25 cellular contexts compared by ENCODE assay signal in genomic region chr6:27273783-27274182, GRCh38. TPM values are rescaled to one million over a fixed set of nuclear protein-coding genes. Genes with fewer than 3 reads are reported as not detected.
DNase-seq lines count a peak whose midpoint lies in the region; ATAC-seq, FAIRE-seq and TF ChIP-seq lines count a peak whose summit lies in the region.
"Had no signal": no experiment of that assay in that cellular context is flagged by ENCODE, and none has a peak within 500 bp of the region (broad histone marks: within the 10 kb centered on the region; RNA-seq: fewer than 3 reads in every experiment).

No MANE protein-coding gene starts in this region.

- DNase-seq in GM23338 (ENCODE audit: low spot score) (no peak), K562 (ENCODE audit: extremely low read depth in 1 of 4, low spot score in 3 of 4) (peak in 1 of 4 experiments; percentile 26), neural crest cell (ENCODE audit: low read depth, low spot score) (no peak), foreskin fibroblast (no peak), SHP77 (lab: John Stamatoyannopoulos, UW) (no peak), occipital lobe (lab: John Stamatoyannopoulos, UW) (no peak)
- DNase-seq: ACHN; BE2C; C1 segment of cervical spinal cord; CD4-positive, CD25-positive, alpha-beta regulatory T cell; CD8-positive, alpha-beta memory T cell; COR-L47; DMS153; DMS79; GF-D8; HCEC 1CT; KG1 had no signal

- H2AFZ ChIP-seq in GM23338 (no peak overlapping the region), K562 (ENCODE audit: low read depth, low read length) (no peak overlapping the region)

- in situ Hi-C loops in K562 (cut with MboI) = no loop called here

- no peak for TF ChIP-seq RAD21 in K562 (CRISPR knock-in tag; conservative IDR thresholded peaks at IDR 0.05 in 1 of 2, IDR thresholded peaks at IDR 0.05 in 1 of 2)

- H3K4me2 ChIP-seq in GM23338 (no peak overlapping the region), K562 (ENCODE audit: insufficient read depth, low read length) (no peak overlapping the region)

- no peak for ATAC-seq in GM23338
- no peak for ATAC-seq in K562
- ATAC-seq: HepG2 had no signal

- BruUV-seq in K562 (replicated peaks; lab: Mats Ljungman, UMichigan) = no TSS peak

- no peak overlapping the region for H3K4me3 ChIP-seq in GM23338
- H3K4me3 ChIP-seq in HUES6 (ENCODE audit: low read depth, low read length) = 0 out of 2 replicates have a peak overlapping the region, but pooled peaks have one; percentile 27
- no peak overlapping the region for H3K4me3 ChIP-seq in K562
- no peak overlapping the region for H3K4me3 ChIP-seq in foreskin fibroblast (ENCODE audit: low read depth in 1 of 2, low read length in 2 of 2)

- no peak for TF ChIP-seq POLR2A in K562 (conservative IDR thresholded peaks at IDR 0.05)

- H3K4me1 ChIP-seq in GM23338 (ENCODE audit: insufficient read depth) (peaks cover 11% of the 10 kb centered on the region; the same call in 1 of the 2 replicates), HUES6 (ENCODE audit: control insufficient read depth, insufficient read depth, low read length) (no peaks in the 10 kb centered on the region; the same call in 1 of the 2 replicates), K562 (replicated peaks in 1 of 2; ENCODE audit: control insufficient read depth in 2 of 2, insufficient read depth in 2 of 2, low read length in 2 of 2) (peaks cover 0 to 8% of the 10 kb centered on the region in 2 experiments; a peak in 3 of 5 replicates)
- H3K4me1 ChIP-seq: BE2C had no signal

- H3K9me3 ChIP-seq in HUES6 (ENCODE audit: control insufficient read depth, insufficient read depth, low read depth, low read length) (no peaks in the 10 kb centered on the region), K562 (replicated peaks; ENCODE audit: control insufficient read depth, insufficient read depth, low read depth, low read length) (no peaks in the 10 kb centered on the region)
- H3K9me3 ChIP-seq: BE2C had no signal

- H3K27me3 Mint-ChIP-seq in GM23338 (ENCODE audit: insufficient read depth, low read depth, poor library complexity) (peaks cover 20% of the 10 kb centered on the region), neural crest cell (ENCODE audit: low read depth) (peaks cover 71% of the 10 kb centered on the region)

- intact Hi-C loops in K562 (cut with micrococcal nuclease) = no loop called here

- H3K9me2 ChIP-seq in GM23338 (ENCODE audit: insufficient read depth) = no peaks in the 10 kb centered on the region

- H3F3A ChIP-seq in GM23338 (replicated peaks; ENCODE audit: low read depth) = no peaks in the 10 kb centered on the region

- H3K27ac Mint-ChIP-seq in GM23338 (no peak overlapping the region), neural crest cell (ENCODE audit: unreplicated experiment) (no peak overlapping the region)
- H3K27ac Mint-ChIP-seq: CD4-positive, CD25-positive, alpha-beta regulatory T cell had no signal

- TF ChIP-seq CTCF in GM23338 (conservative IDR thresholded peaks at IDR 0.05; ENCODE audit: low read depth in 2 of 2) (no peak), K562 (IDR thresholded peaks at IDR 0.05 in 2 of 3, conservative IDR thresholded peaks at IDR 0.05 in 1 of 3; ENCODE audit: insufficient read depth in 2 of 3, low read depth in 1 of 3, low read length in 3 of 3) (no peak), neural crest cell (conservative IDR thresholded peaks at IDR 0.05) (no peak), foreskin fibroblast (IDR thresholded peaks at IDR 0.05; ENCODE audit: low read depth, low read length) (no peak)

- no peak overlapping the region for H3K9ac ChIP-seq in HUES6 (ENCODE audit: low read length)
- no peak overlapping the region for H3K9ac ChIP-seq in K562 (ENCODE audit: insufficient read depth in 1 of 2, low read depth in 2 of 2, low read length in 2 of 2)

- H3K9me3 Mint-ChIP-seq in GM23338 = no peaks in the 10 kb centered on the region
- peaks cover 3% of the 10 kb centered on the region for H3K9me3 Mint-ChIP-seq in neural crest cell

- H3K4me3 Mint-ChIP-seq in GM23338 (peak overlapping the region; percentile 43), neural crest cell (peak overlapping the region; percentile 2)
- H3K4me3 Mint-ChIP-seq: CD4-positive, CD25-positive, alpha-beta regulatory T cell; CD8-positive, alpha-beta memory T cell had no signal

- CTCF ChIA-PET in K562 (lab: Yijun Ruan, JAX; ENCODE audit: low intra/inter-chr PET ratio) = no interaction called here

- no peak for FAIRE-seq in K562 (lab: Jason Lieb, UNC)
- FAIRE-seq: A204.1, HepG2 had no signal

- POLR2A ChIA-PET in K562 (lab: Yijun Ruan, JAX) = interaction anchor here (0.7 to 2.8 kb wide), 9 partner anchors 10 to 1804 kb away, joined by 3 to 17 read pairs (median 4); partner anchors contain the start of gene PRSS16

- H4K20me1 ChIP-seq in GM23338 (replicated peaks; ENCODE audit: insufficient read depth) = no peaks in the 10 kb centered on the region
- H4K20me1 ChIP-seq in K562 (replicated peaks; ENCODE audit: control insufficient read depth, insufficient read depth, low read length) = no peaks in the 10 kb centered on the region

- 36% methylated on average over 11 of the region's 11 CpGs for WGBS in K562 (ENCODE audit: insufficient coverage, low coverage, missing lambda C conversion rate)

- H3K36me3 Mint-ChIP-seq in GM23338 (ENCODE audit: low read depth) (no peaks in the 10 kb centered on the region), neural crest cell (ENCODE audit: low read depth) (no peaks in the 10 kb centered on the region)
- H3K36me3 Mint-ChIP-seq: CD4-positive, CD25-positive, alpha-beta regulatory T cell; CD8-positive, alpha-beta memory T cell had no signal

- H3K9me1 ChIP-seq in K562 (ENCODE audit: control insufficient read depth, insufficient read depth, low read length) = no peaks in the 10 kb centered on the region

- H3K27me3 ChIP-seq in GM23338 (ENCODE audit: insufficient read depth) (peaks cover 21% of the 10 kb centered on the region), HUES6 (ENCODE audit: control insufficient read depth, insufficient read depth, low read length) (peaks cover 16% of the 10 kb centered on the region), K562 (ENCODE audit: control insufficient read depth in 2 of 2, insufficient read depth in 2 of 2, low read length in 2 of 2) (no peaks in the 10 kb centered on the region)

- H3K4me1 Mint-ChIP-seq in GM23338 (no peaks in the 10 kb centered on the region), neural crest cell (peaks cover 8% of the 10 kb centered on the region)
- H3K4me1 Mint-ChIP-seq: CD8-positive, alpha-beta memory T cell had no signal

- H3K79me2 ChIP-seq in GM23338 (replicated peaks; ENCODE audit: insufficient read depth) = no peaks in the 10 kb centered on the region
- H3K79me2 ChIP-seq in K562 (ENCODE audit: control insufficient read depth, insufficient read depth, low read length) = no peaks in the 10 kb centered on the region

- no peak for TF ChIP-seq EP300 in K562 (IDR thresholded peaks at IDR 0.05; ENCODE audit: low read length)

- H3K27ac ChIP-seq in GM23338 (ENCODE audit: low read depth) = no peak overlapping the region
- H3K27ac ChIP-seq in HUES6 (ENCODE audit: low read depth, low read length) = no peak overlapping the region
- H3K27ac ChIP-seq in K562 (ENCODE audit: extremely low read depth, low read depth, low read length) = no peak overlapping the region
- H3K27ac ChIP-seq: HL-60 had no signal

- H3K36me3 ChIP-seq in GM23338 (ENCODE audit: insufficient read depth) = no peaks in the 10 kb centered on the region
- no peaks in the 10 kb centered on the region for H3K36me3 ChIP-seq in HUES6 (ENCODE audit: control insufficient read depth, insufficient read depth, low read length)
- no peaks in the 10 kb centered on the region for H3K36me3 ChIP-seq in K562 (ENCODE audit: control insufficient read depth, insufficient read depth, low read length)
- H3K36me3 ChIP-seq: BE2C had no signal

RNA-seq across cellular contexts. Expression of gene PRSS16, which starts 26.3 kb away (rescaled TPM):
- 11.8 and 13.8 TPM in 2 replicates for total RNA-seq in GM23338 (2014; rRNA removed; shearing (Covaris generic))
- polyA plus RNA-seq in GM23338 (2016; fragmentation: Nextera tagmentation; extraction: Ambion mirVana) (8.7 and 13.8 TPM in 2 replicates), K562 (2011; rRNA removed) (19.3 and 29.6 TPM in 2 replicates), K562 (2014; fragmentation: Illumina TruSeq; extraction: Trizol) (13.1 and 17.4 TPM in 2 replicates), K562 (2014; fragmentation: Nextera tagmentation; extraction: Ambion mirVana) (10 to 100 TPM; 12.0 to 13.5 TPM), K562 (2014; rRNA removed) (21.3 and 21.8 TPM in 2 replicates)
- 14.9 and 15.6 TPM in 2 replicates for total RNA-seq in K562 (2011; cell fraction: chromatin; rRNA removed; ENCODE audit: low replicate concordance)
- 14.3 and 15.8 TPM in 2 replicates for total RNA-seq in K562 (2011; cell fraction: nucleolus; rRNA removed)
- 19.4 and 34.7 TPM in 2 replicates for total RNA-seq in K562 (2011; cell fraction: nucleoplasm; rRNA removed)
- total RNA-seq in K562 (2014; rRNA removed) (4.9 and 7.5 TPM in 2 replicates), K562 (2014; rRNA removed; fragmentation: Illumina TruSeq; extraction: Trizol) (2.8 and 4.5 TPM in 2 replicates), K562 (2015; rRNA removed; fragmentation: Illumina TruSeq; extraction: Trizol) (4.6 and 5.7 TPM in 2 replicates), K562 (2021) (12.1 and 12.7 TPM in 2 replicates), neural crest cell (0.57 and 0.63 TPM in 2 replicates), occipital lobe (not detected)
- 32.3 and 43.3 TPM in 2 replicates for polyA plus RNA-seq in K562 (2011; cell fraction: cytosol; rRNA removed)
- 50.1 and 60.0 TPM in 2 replicates for polyA plus RNA-seq in K562 (2011; cell fraction: nucleus; rRNA removed)
- 15.6 and 44.4 TPM in 2 replicates for polyA plus RNA-seq in K562 (2012)
- polyA minus RNA-seq in K562 (2011; rRNA and poly(A)+ RNA removed) = 9.2 and 12.7 TPM in 2 replicates
- 5.9 and 6.6 TPM in 2 replicates for polyA minus RNA-seq in K562 (2011; cell fraction: cytosol; rRNA and poly(A)+ RNA removed)
- polyA minus RNA-seq in K562 (2011; cell fraction: nucleus; rRNA and poly(A)+ RNA removed) = 9.0 and 19.1 TPM in 2 replicates
- total RNA-seq: HepG2, HT1080 had no signal
- polyA plus RNA-seq: HepG2 had no signal

RNA-seq across cellular contexts. Expression of gene POM121L2, which starts 38.3 kb away (rescaled TPM):
- total RNA-seq in GM23338 (2014; rRNA removed; shearing (Covaris generic)) = 0.07 TPM in 1 of 2 replicates, not detected in the other
- polyA plus RNA-seq in GM23338 (2016; fragmentation: Nextera tagmentation; extraction: Ambion mirVana) (0.13 TPM in 1 of 2 replicates, not detected in the other), K562 (2011; rRNA removed) (not detected in 2 replicates), K562 (2014; fragmentation: Illumina TruSeq; extraction: Trizol) (not detected in 2 replicates), K562 (2014; fragmentation: Nextera tagmentation; extraction: Ambion mirVana) (under 1 TPM; 0.23 to 0.45 TPM), K562 (2014; rRNA removed) (not detected in 2 replicates)
- not detected in 2 replicates for total RNA-seq in K562 (2011; cell fraction: chromatin; rRNA removed; ENCODE audit: low replicate concordance)
- not detected in 2 replicates for total RNA-seq in K562 (2011; cell fraction: nucleolus; rRNA removed)
- not detected in 2 replicates for total RNA-seq in K562 (2011; cell fraction: nucleoplasm; rRNA removed)
- total RNA-seq in K562 (2014; rRNA removed) (not detected in 2 replicates), K562 (2014; rRNA removed; fragmentation: Illumina TruSeq; extraction: Trizol) (not detected in 2 replicates), K562 (2015; rRNA removed; fragmentation: Illumina TruSeq; extraction: Trizol) (not detected in 2 replicates), K562 (2021) (not detected in 2 replicates), neural crest cell (not detected in 2 replicates), occipital lobe (not detected)
- not detected in 2 replicates for polyA plus RNA-seq in K562 (2011; cell fraction: cytosol; rRNA removed)
- not detected in 2 replicates for polyA plus RNA-seq in K562 (2011; cell fraction: nucleus; rRNA removed)
- polyA plus RNA-seq in K562 (2012) = 0.22 and 0.40 TPM in 2 replicates
- not detected in 2 replicates for polyA minus RNA-seq in K562 (2011; rRNA and poly(A)+ RNA removed)
- not detected in 2 replicates for polyA minus RNA-seq in K562 (2011; cell fraction: cytosol; rRNA and poly(A)+ RNA removed)
- not detected in 2 replicates for polyA minus RNA-seq in K562 (2011; cell fraction: nucleus; rRNA and poly(A)+ RNA removed)
- total RNA-seq: CD4-positive, CD25-positive, alpha-beta regulatory T cell; CD8-positive, alpha-beta memory T cell; Daoy; H4; HepG2; HT1080 had no signal
- polyA plus RNA-seq: CD4-positive, CD25-positive, alpha-beta regulatory T cell; CD8-positive, alpha-beta memory T cell; HepG2; IgD-negative memory B cell had no signal
